Comparison of ENCODE assay signal across 1 cellular context in genomic region chr10:109852718-109853037, GRCh38.
TF ChIP-seq lines count a peak whose summit lies in the region.

No MANE protein-coding gene starts in this region.

TF ChIP-seq in GM23338, 12 proteins besides CTCF, POLR2A, EP300 and RAD21 (continued from another document):
- no peak for TF ChIP-seq ZNF462 (CRISPR knock-in tag; IDR thresholded peaks at IDR 0.05)
- no peak for TF ChIP-seq EZH2phosphoT487 (IDR thresholded peaks at IDR 0.05; ENCODE audit: unreplicated experiment)
